In the genomic region with DNA sequence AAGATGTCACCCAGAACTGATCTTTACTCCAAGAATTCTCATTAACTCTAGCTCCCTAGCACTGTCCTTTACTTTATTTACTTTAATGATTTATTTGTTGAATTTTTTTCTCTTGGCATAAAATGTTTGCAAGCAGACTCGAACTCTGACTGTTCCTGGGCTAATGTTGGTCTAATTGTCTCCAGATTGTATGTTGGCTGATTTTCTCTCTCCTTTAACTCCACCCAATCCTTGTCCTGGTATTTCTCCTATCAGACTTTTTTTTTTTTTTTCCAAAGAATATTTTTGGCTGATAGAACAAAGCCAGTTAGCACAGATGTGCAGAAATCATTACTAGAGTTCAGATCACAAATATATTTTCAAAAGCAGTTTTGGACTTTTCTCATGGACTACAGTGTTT, we compare ENCODE assay signal across 12 cellular contexts.
"Had no signal": no experiment of that assay in that cellular context is flagged by ENCODE, and none has a peak within 500 bp of the region (broad histone marks: within the 10 kb centered on the region; RNA-seq: fewer than 3 reads in every experiment).

No MANE protein-coding gene starts in this region.

- H3K27me3 Mint-ChIP-seq: activated CD4-positive, alpha-beta memory T cell treated with anti-CD3 and anti-CD28 coated beads for 36 hours; naive thymus-derived CD8-positive, alpha-beta T cell had no signal

- H3K4me3 Mint-ChIP-seq: activated CD4-positive, alpha-beta memory T cell treated with anti-CD3 and anti-CD28 coated beads for 36 hours; activated T-cell treated with anti-CD3 and anti-CD28 coated beads, Interleukin-2, amount 50 U/mL, for 4 hours; naive thymus-derived CD8-positive, alpha-beta T cell had no signal

- H3K9me3 ChIP-seq: ascending aorta, mucosa of descending colon, sigmoid colon had no signal

- H3K4me1 ChIP-seq: ascending aorta had no signal

- H3K9me3 Mint-ChIP-seq: activated CD4-positive, alpha-beta memory T cell treated with anti-CD3 and anti-CD28 coated beads for 36 hours; activated T-cell treated with anti-CD3 and anti-CD28 coated beads, Interleukin-2, amount 50 U/mL, for 4 hours; naive thymus-derived CD8-positive, alpha-beta T cell had no signal

- H3K4me3 ChIP-seq: ascending aorta, mucosa of descending colon, sigmoid colon had no signal

- DNase-seq: activated CD4-positive, alpha-beta memory T cell treated with anti-CD3 and anti-CD28 coated beads for 36 hours; activated T-cell treated with anti-CD3 and anti-CD28 coated beads, Interleukin-2, amount 50 U/mL, for 4 hours; head of caudate nucleus; left colon; mucosa of descending colon; naive thymus-derived CD8-positive, alpha-beta T cell; sigmoid colon; stimulated activated naive CD4-positive, alpha-beta T cell treated with Interleukin-2 at 50 U/mL for 16 hours; T1000; trophoblast cell had no signal

- H3K27ac ChIP-seq: ascending aorta, sigmoid colon, VCaP had no signal

- H3K27me3 ChIP-seq: ascending aorta, sigmoid colon had no signal

- ATAC-seq: left colon; mucosa of descending colon; naive thymus-derived CD8-positive, alpha-beta T cell had no signal
